ENCODE assay signal across 8 cellular contexts in genomic region chr1:183915634-183916510, GRCh38.
DNase-seq lines count a peak whose midpoint lies in the region; ATAC-seq, FAIRE-seq and TF ChIP-seq lines count a peak whose summit lies in the region.

No MANE protein-coding gene starts in this region.

- no peaks in the 10 kb centered on the region for H3K27me3 ChIP-seq in astrocyte (ENCODE audit: insufficient read depth, low read length)
- H3K27me3 ChIP-seq in hepatocyte, result no peaks in the 10 kb centered on the region
- H3K27me3 ChIP-seq in sigmoid colon, result no peaks in the 10 kb centered on the region

- H3K4me1 ChIP-seq in astrocyte (ENCODE audit: insufficient read depth, low read length) (peaks cover 12% of the 10 kb centered on the region), hepatocyte (ENCODE audit: insufficient read depth) (no peaks in the 10 kb centered on the region), sigmoid colon (peaks cover 0 to 33% (median 29%) of the 10 kb centered on the region in 4 donors)

- H3K4me2 ChIP-seq in astrocyte (ENCODE audit: low read length) (peak overlapping the region; percentile 80), hepatocyte (peak overlapping the region; percentile 57)

- peak; percentile 40 for ATAC-seq in HG02642 (IDR thresholded peaks at IDR 0.05; ENCODE audit: poor library complexity, unreplicated experiment)

- 21% methylated on average over 9 of the region's 9 CpGs for WGBS in hepatocyte (ENCODE audit: low lambda C conversion rate, missing lambda C conversion rate)
- WGBS in sigmoid colon, 2 donors, result 15 to 20% methylated on average over 9 of the region's 9 CpGs

- H3K36me3 ChIP-seq in astrocyte (ENCODE audit: insufficient read depth, low read length) (no peaks in the 10 kb centered on the region), hepatocyte (replicated peaks; ENCODE audit: insufficient read depth, low read depth) (peaks cover 5% of the 10 kb centered on the region), sigmoid colon (peaks cover 3 to 80% (median 15%) of the 10 kb centered on the region in 4 donors)

- intact Hi-C loops in sigmoid colon (cut with DNase I), result loop anchor here (1.0 to 2.0 kb wide), 2 partner anchors 111 to 261 kb away; partner anchors contain the start of gene RGL1

- no peak for TF ChIP-seq POLR2A in sigmoid colon (IDR thresholded peaks at IDR 0.05)

- H3K4me3 ChIP-seq in astrocyte (ENCODE audit: insufficient read depth, low read depth, low read length) (peak overlapping the region; percentile 9), hepatocyte (no peak overlapping the region), sigmoid colon (no peak overlapping the region)

- H4K20me1 ChIP-seq in astrocyte (ENCODE audit: insufficient read depth, low read length), result peaks cover 3% of the 10 kb centered on the region
- no peaks in the 10 kb centered on the region for H4K20me1 ChIP-seq in hepatocyte (ENCODE audit: insufficient read depth, poor library complexity, severe bottlenecking)

- H3K4me1 Mint-ChIP-seq in astrocyte (ENCODE audit: low read depth, unreplicated experiment), result peaks cover 14% of the 10 kb centered on the region

- no peaks in the 10 kb centered on the region for H3K9me2 ChIP-seq in hepatocyte (replicated peaks; ENCODE audit: insufficient read depth)

- H3K27ac Mint-ChIP-seq in astrocyte (ENCODE audit: unreplicated experiment), result peak overlapping the region; percentile 59

- H3K36me3 Mint-ChIP-seq in astrocyte (ENCODE audit: low read depth, unreplicated experiment), result peaks cover 17% of the 10 kb centered on the region

- H3K9me3 ChIP-seq in astrocyte (ENCODE audit: insufficient read depth, low read depth, low read length) (no peaks in the 10 kb centered on the region), hepatocyte (ENCODE audit: low read depth) (no peaks in the 10 kb centered on the region), sigmoid colon (no peaks in the 10 kb centered on the region)

- H3K79me2 ChIP-seq in astrocyte (ENCODE audit: insufficient read depth, low read length) (no peaks in the 10 kb centered on the region), hepatocyte (no peaks in the 10 kb centered on the region)

- peak overlapping the region; percentile 76 for H3K9ac ChIP-seq in astrocyte (ENCODE audit: low read length)

- no peak for TF ChIP-seq EP300 in sigmoid colon (IDR thresholded peaks at IDR 0.05)

- FAIRE-seq in G401.6 (lab: Jason Lieb, UNC) (peak; percentile 82), astrocyte (lab: Jason Lieb, UNC) (peak; percentile 78)

- no peaks in the 10 kb centered on the region for H3K9me3 Mint-ChIP-seq in astrocyte (ENCODE audit: unreplicated experiment)

- TF ChIP-seq CTCF in astrocyte (IDR thresholded peaks at IDR 0.05; ENCODE audit: insufficient read depth, low read depth, low read length) (peak; percentile 92), hepatocyte (IDR thresholded peaks at IDR 0.05; ENCODE audit: poor library complexity) (peak; percentile 89), sigmoid colon (IDR thresholded peaks at IDR 0.05) (peak; percentile 82 to 86 (median 84))

- H2AFZ ChIP-seq in astrocyte (ENCODE audit: low read depth, low read length), result peak overlapping the region; percentile 22
- peak overlapping the region; percentile 24 for H2AFZ ChIP-seq in hepatocyte

- H3K4me3 Mint-ChIP-seq in astrocyte (ENCODE audit: unreplicated experiment), result no peak overlapping the region

- DNase-seq in NCI-H2029 (lab: John Stamatoyannopoulos, UW), result peak; percentile 64
- DNase-seq in T-helper 9 cell, result peak; percentile 51
- peak; percentile 92 for DNase-seq in astrocyte (ENCODE audit: low read depth)
- peak; percentile 94 for DNase-seq in hepatocyte (ENCODE audit: low spot score)
- peak; percentile 92 for DNase-seq in sigmoid colon
- DNase-seq in mesenteric fat pad (ENCODE audit: low spot score), result no peak

- H3K27me3 Mint-ChIP-seq in astrocyte (ENCODE audit: low read depth, unreplicated experiment), result no peaks in the 10 kb centered on the region

- H3K27ac ChIP-seq in astrocyte (ENCODE audit: low read depth, low read length) (peak overlapping the region; percentile 84), hepatocyte (peak overlapping the region; percentile 57), sigmoid colon (peak overlapping the region; percentile 58 to 74 (median 70))
